ENCODE assay signal across 28 cellular contexts in the genomic region with DNA sequence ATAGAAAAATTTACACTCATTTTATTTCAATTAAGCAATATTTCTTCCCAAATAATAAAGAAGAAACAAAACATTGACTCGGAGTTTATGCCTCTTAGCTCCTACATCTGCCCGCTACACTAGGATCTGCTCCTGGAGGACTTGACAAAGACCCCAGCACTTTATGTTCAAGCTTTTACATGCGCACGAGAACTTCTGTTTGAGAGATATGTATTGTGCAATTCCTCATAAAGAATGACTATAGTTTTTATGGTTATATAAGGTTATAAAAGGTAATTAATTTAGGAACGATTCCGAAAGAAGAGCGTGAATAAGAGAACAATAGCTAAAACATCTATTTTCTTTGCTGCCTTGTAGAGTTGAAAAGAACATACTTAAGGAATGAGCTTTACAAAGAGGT.
"Had no signal": no experiment of that assay in that cellular context is flagged by ENCODE, and none has a peak within 500 bp of the region (broad histone marks: within the 10 kb centered on the region; RNA-seq: fewer than 3 reads in every experiment).

No MANE protein-coding gene starts in this region.

- H3K4me2 ChIP-seq: neural progenitor cell, smooth muscle cell had no signal

- H3K4me3 ChIP-seq: neural progenitor cell, ovary, psoas muscle, skin epidermis, smooth muscle cell, spleen, suprapubic skin, testis, tibial artery, transverse colon, upper lobe of right lung, uterus had no signal

- ATAC-seq: natural killer cell; psoas muscle; right cardiac atrium; sciatic nerve; stimulated activated memory B cell treated with anti-CD40 and anti-IgM and Interleukin-4, amounts not matched to agents 10 μg/mL and 1 μg/mL and 100 μg/mL, for 72 hours; stimulated activated naive CD8-positive, alpha-beta T cell treated with anti-CD3 and anti-CD28 coated beads, Interleukin-15, amount 100 ng/mL, for 72 hours; stimulated activated naive CD8-positive, alpha-beta T cell treated with anti-CD3 and anti-CD28 coated beads, Interleukin-15, Interleukin-2, amounts not matched to agents 100 U/mL and 50 U/mL, for 24 hours; upper lobe of right lung had no signal

- H3K4me1 ChIP-seq: neural progenitor cell, parathyroid adenoma, psoas muscle, spleen, suprapubic skin, testis, tibial artery, upper lobe of right lung, uterus had no signal

- H3K9me3 ChIP-seq: ovary, psoas muscle, suprapubic skin, testis, tibial artery, transverse colon, upper lobe of right lung, uterus had no signal

- H3K36me3 ChIP-seq: neural progenitor cell, ovary, spleen, suprapubic skin, tibial artery, transverse colon, upper lobe of right lung, uterus had no signal

- H3K9ac ChIP-seq: neural progenitor cell, parathyroid adenoma had no signal

- DNase-seq: natural killer cell; occipital lobe; ovary; posterior cingulate gyrus; psoas muscle; right cardiac atrium; spleen; stimulated activated CD4-positive, alpha-beta T cell treated with anti-CD3 and anti-CD28 coated beads, Interleukin-12 subunit alpha, Interleukin-12 subunit beta, amount 100 ng/mL, for 4 hours; stimulated activated CD4-positive, alpha-beta T cell treated with anti-CD3 and anti-CD28 coated beads, Interleukin-1b, Interleukin-23, amount 100 ng/mL, for 48 hours; stimulated activated CD4-positive, alpha-beta T cell treated with anti-CD3 and anti-CD28 coated beads, Interleukin-4, amount 100 ng/mL, for 1 hour; stimulated activated CD4-positive, alpha-beta T cell treated with anti-CD3 and anti-CD28 coated beads, Interleukin-4, amount 100 ng/mL, for 4 hours; stimulated activated CD8-positive, alpha-beta memory T cell treated with anti-CD3 and anti-CD28 coated beads, Interleukin-4, amount 100 ng/mL, for 48 hours; stimulated activated naive CD4-positive, alpha-beta T cell; stimulated activated naive CD8-positive, alpha-beta T cell treated with anti-CD3 and anti-CD28 coated beads, Interleukin-15, amount 100 ng/mL, for 72 hours; stimulated activated naive CD8-positive, alpha-beta T cell treated with anti-CD3 and anti-CD28 coated beads, Interleukin-15, Interleukin-2, amounts not matched to agents 100 U/mL and 50 U/mL, for 24 hours; substantia nigra; testis; tibial artery; transverse colon; upper lobe of right lung; uterus had no signal

- H3K27ac ChIP-seq: neural progenitor cell, ovary, parathyroid adenoma, psoas muscle, skin epidermis, spleen, suprapubic skin, testis, tibial artery, transverse colon, upper lobe of right lung, uterus had no signal

- H2AFZ ChIP-seq: neural progenitor cell, parathyroid adenoma had no signal

- H3K79me2 ChIP-seq: parathyroid adenoma had no signal

- H3K27me3 ChIP-seq: neural progenitor cell, ovary, spleen, suprapubic skin, testis, tibial artery, transverse colon, upper lobe of right lung, uterus had no signal
